Comparison of ENCODE assay signal across 24 cellular contexts in the genomic region with DNA sequence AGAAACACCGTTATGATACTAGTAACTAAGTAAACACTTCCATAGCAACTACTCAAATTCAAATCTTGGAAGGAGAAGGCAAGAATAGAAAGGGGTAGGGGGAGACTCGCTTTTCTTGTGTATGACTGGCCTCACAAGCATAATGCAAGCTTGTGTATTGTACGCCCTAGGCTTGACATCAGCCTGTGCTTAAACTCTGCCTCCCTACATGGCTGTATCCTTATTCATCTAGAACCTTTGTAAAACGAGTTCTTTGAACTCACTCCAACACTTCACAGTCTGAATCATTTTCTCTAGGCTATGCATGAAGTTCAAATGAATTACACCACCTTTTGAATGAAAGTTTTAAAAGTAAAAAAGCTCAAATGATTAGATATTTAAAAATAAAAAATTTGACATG.
DNase-seq lines count a peak whose midpoint lies in the region; ATAC-seq, FAIRE-seq and TF ChIP-seq lines count a peak whose summit lies in the region.
"Had no signal": no experiment of that assay in that cellular context is flagged by ENCODE, and none has a peak within 500 bp of the region (broad histone marks: within the 10 kb centered on the region; RNA-seq: fewer than 3 reads in every experiment).

No MANE protein-coding gene starts in this region.

- H3K27ac ChIP-seq in SU-DHL-6 (ENCODE audit: low read depth, low read length), result no peak overlapping the region

- H2AFZ ChIP-seq in SU-DHL-6 (ENCODE audit: low read depth, low read length, severe bottlenecking), result peak overlapping the region; percentile 13

- no peaks in the 10 kb centered on the region for H3K36me3 Mint-ChIP-seq in neural crest cell (ENCODE audit: low read depth)

- no peak overlapping the region for H3K9ac ChIP-seq in SU-DHL-6 (ENCODE audit: low read length)
- H3K9ac ChIP-seq: SK-N-SH had no signal

- no peak for TF ChIP-seq CTCF in SU-DHL-6 (IDR thresholded peaks at IDR 0.05; ENCODE audit: insufficient read depth, low read length, poor library complexity, severe bottlenecking)
- TF ChIP-seq CTCF in bronchial epithelial cell (IDR thresholded peaks at IDR 0.05; ENCODE audit: insufficient read depth, low read length, severe bottlenecking), result no peak
- TF ChIP-seq CTCF in neural crest cell (conservative IDR thresholded peaks at IDR 0.05), result no peak

- peak overlapping the region; percentile 63 for H3K27ac Mint-ChIP-seq in neural crest cell (ENCODE audit: unreplicated experiment)

- no peak for ATAC-seq in HG02870 (IDR thresholded peaks at IDR 0.05; ENCODE audit: unreplicated experiment)
- ATAC-seq: HepG2, K562, Panc1 had no signal

- H3K9me3 ChIP-seq in SU-DHL-6 (ENCODE audit: insufficient read depth, low read length), result no peaks in the 10 kb centered on the region
- H3K9me3 ChIP-seq: BE2C had no signal

- no peaks in the 10 kb centered on the region for H3K27me3 Mint-ChIP-seq in neural crest cell (ENCODE audit: low read depth)

- no peaks in the 10 kb centered on the region for H3K9me2 ChIP-seq in SU-DHL-6 (replicated peaks; ENCODE audit: insufficient read depth, low read length)
- H3K9me2 ChIP-seq: SK-N-SH had no signal

- peaks cover 8% of the 10 kb centered on the region for H3K4me1 Mint-ChIP-seq in neural crest cell

- H3K36me3 ChIP-seq in SU-DHL-6 (ENCODE audit: low read length) (no peaks in the 10 kb centered on the region), bronchial epithelial cell (ENCODE audit: control insufficient read depth, insufficient read depth, low read length) (no peaks in the 10 kb centered on the region)
- H3K36me3 ChIP-seq: BE2C had no signal

- H3K4me3 Mint-ChIP-seq in neural crest cell, result no peak overlapping the region

- H3F3A ChIP-seq in SU-DHL-6 (ENCODE audit: insufficient read depth), result no peaks in the 10 kb centered on the region

- H3K27me3 ChIP-seq in SU-DHL-6 (ENCODE audit: low read length) (no peaks in the 10 kb centered on the region), bronchial epithelial cell (ENCODE audit: control insufficient read depth, insufficient read depth, low read length) (no peaks in the 10 kb centered on the region)
- H3K27me3 ChIP-seq: BE2C had no signal

- H3K4me3 ChIP-seq in SU-DHL-6 (ENCODE audit: insufficient read depth, low read length, poor library complexity, severe bottlenecking) (no peak overlapping the region), bronchial epithelial cell (ENCODE audit: low read depth, low read length) (no peak overlapping the region)
- H3K4me3 ChIP-seq: K562 had no signal

- DNase-seq in ELR (ENCODE audit: low read depth) (peak; percentile 28), bronchial epithelial cell (ENCODE audit: low read depth) (peak; percentile 7), neural crest cell (ENCODE audit: low read depth, low spot score) (no peak), iPS-NIHi11 (ENCODE audit: low spot score) (no peak), NCI-H526 treated with DMSO at 0.1 percent for 48 hours (lab: John Stamatoyannopoulos, UW) (no peak)
- DNase-seq: BE2C; DMS53; GOT3; MM.1S; NCI-H1048; NCI-H1417 treated with DMSO at 0.1 percent for 48 hours; NCI-H187; NCI-H510A; NCI-H748 treated with DMSO at 0.1 percent for 48 hours; NK-92 treated with Interleukin-12 subunit alpha and Interleukin-12 subunit beta, amount 100 ng/mL, for 24 hours; SIG-M5; SK-N-SH had no signal

- no peaks in the 10 kb centered on the region for H4K20me1 ChIP-seq in SU-DHL-6 (ENCODE audit: low read depth, low read length)

- H3K4me2 ChIP-seq in SU-DHL-6 (ENCODE audit: low read depth, low read length, poor library complexity, severe bottlenecking), result no peak overlapping the region
- H3K4me2 ChIP-seq: SK-N-SH had no signal

- H3K9me3 Mint-ChIP-seq in neural crest cell, result peaks cover 4% of the 10 kb centered on the region

- no peaks in the 10 kb centered on the region for H3K79me2 ChIP-seq in SU-DHL-6 (ENCODE audit: insufficient read depth, low read length)

- FAIRE-seq in bronchial epithelial cell (lab: Jason Lieb, UNC), result no peak
- FAIRE-seq: A204.1, GM19239, HepG2, K562 had no signal

Comparison
In these comparisons a context has a peak if more than half of its experiments do, and no peak if none do; other contexts are left out.
1. DNase-seq: peak in ELR (single experiment) and bronchial epithelial cell (single experiment); none in neural crest cell (single experiment), iPS-NIHi11 (single experiment) and NCI-H526 treated with DMSO at 0.1 percent for 48 hours (single experiment).